ENCODE assay signal across 34 cellular contexts in genomic region chr4:110207233-110207632, GRCh38.
"Had no signal": no experiment of that assay in that cellular context is flagged by ENCODE, and none has a peak within 500 bp of the region (broad histone marks: within the 10 kb centered on the region; RNA-seq: fewer than 3 reads in every experiment).

No MANE protein-coding gene starts in this region.

- H3K9me3 ChIP-seq: adrenal gland, ascending aorta, body of pancreas, breast epithelium had no signal

- H3K27me3 ChIP-seq: adrenal gland, ascending aorta, body of pancreas, brain microvascular endothelial cell, breast epithelium, cardiac muscle cell had no signal

- H3K4me3 ChIP-seq: adrenal gland, ascending aorta, body of pancreas, breast epithelium, cardiac muscle cell had no signal

- H3K27ac ChIP-seq: adrenal gland, ascending aorta, body of pancreas, brain microvascular endothelial cell, breast epithelium, cardiac muscle cell had no signal

- ATAC-seq: activated naive CD4-positive, alpha-beta T cell treated with anti-CD3 and anti-CD28 coated beads, Interleukin-2, amount 50 U/mL, for 72 hours; activated naive CD8-positive, alpha-beta T cell treated with anti-CD3 and anti-CD28 coated beads, Interleukin-2, amount 50 U/mL, for 24 hours; activated T-cell treated with anti-CD3 and anti-CD28 coated beads, Interleukin-2, amount 50 U/mL, for 4 hours; activated T-cell treated with anti-CD3 and anti-CD28 coated beads, Interleukin-2, amount 50 U/mL, for 72 hours; activated T-helper 17 cell treated with anti-CD3 and anti-CD28 coated beads, Interleukin-2, amount 50 U/mL, for 72 hours; body of pancreas had no signal

- H3K36me3 ChIP-seq: adrenal gland, ascending aorta, brain microvascular endothelial cell, breast epithelium, cardiac muscle cell had no signal

- DNase-seq: activated effector memory CD4-positive, alpha-beta T cell treated with anti-CD3 and anti-CD28 coated beads, Interleukin-2, amount 50 U/mL, for 16 hours; activated effector memory CD4-positive, alpha-beta T cell treated with Interleukin-2 at 50 U/mL for 16 hours; activated gamma-delta T cell; activated gamma-delta T cell treated with Interleukin-2 at 50 U/mL for 16 hours; activated naive CD4-positive, alpha-beta T cell; activated naive CD4-positive, alpha-beta T cell treated with anti-CD3 and anti-CD28 coated beads for 36 hours; activated naive CD4-positive, alpha-beta T cell treated with anti-CD3 and anti-CD28 coated beads, Interleukin-2, amount 10 ng/mL, durations not matched to agents 7 days and 5 days; activated naive CD4-positive, alpha-beta T cell treated with anti-CD3 and anti-CD28 coated beads, Interleukin-2, amount 50 U/mL, for 16 hours; activated naive CD4-positive, alpha-beta T cell treated with Interleukin-2 at 50 U/mL for 16 hours; activated naive CD8-positive, alpha-beta T cell treated with anti-CD3 and anti-CD28 coated beads for 36 hours; activated naive CD8-positive, alpha-beta T cell treated with anti-CD3 and anti-CD28 coated beads, Interleukin-2, amount 10 ng/mL, durations not matched to agents 7 days and 5 days; activated naive CD8-positive, alpha-beta T cell treated with anti-CD3 and anti-CD28 coated beads, Interleukin-2, amount 50 U/mL, for 24 hours; activated T-cell treated with anti-CD3 and anti-CD28 coated beads, Interleukin-2, amount 50 U/mL, for 1 hour; activated T-cell treated with anti-CD3 and anti-CD28 coated beads, Interleukin-2, amount 50 U/mL, for 24 hours; activated T-cell treated with anti-CD3 and anti-CD28 coated beads, Interleukin-2, amount 50 U/mL, for 4 hours; activated T-cell treated with anti-CD3 and anti-CD28 coated beads, Interleukin-2, amount 50 U/mL, for 48 hours; activated T-cell treated with anti-CD3 and anti-CD28 coated beads, Interleukin-2, amount 50 U/mL, for 72 hours; adrenal gland; amniotic stem cell; amygdala; anterior cingulate cortex; aorta; body of pancreas; brain microvascular endothelial cell; caudate nucleus; central memory CD4-positive, alpha-beta T cell; cerebellar nuclear complex had no signal

- H3K4me1 ChIP-seq: adrenal gland, ascending aorta, body of pancreas, breast epithelium had no signal

- FAIRE-seq: astrocyte, bronchial epithelial cell had no signal
